In genomic region chr18:22813648-22814328, GRCh38 we compare ENCODE assay signal across 8 cellular contexts.
DNase-seq lines count a peak whose midpoint lies in the region; ATAC-seq and TF ChIP-seq lines count a peak whose summit lies in the region.

No MANE protein-coding gene starts in this region.

- H3K4me1 Mint-ChIP-seq in nephron progenitor cell: peaks cover 5% of the 10 kb centered on the region
- no peaks in the 10 kb centered on the region for H3K4me1 Mint-ChIP-seq in activated CD4-positive, alpha-beta memory T cell treated with anti-CD3 and anti-CD28 coated beads for 36 hours (ENCODE audit: low read depth)

- H3K9me3 Mint-ChIP-seq in nephron progenitor cell: peaks cover 5% of the 10 kb centered on the region
- no peaks in the 10 kb centered on the region for H3K9me3 Mint-ChIP-seq in activated CD4-positive, alpha-beta memory T cell treated with anti-CD3 and anti-CD28 coated beads for 36 hours

- no peaks in the 10 kb centered on the region for H3K36me3 ChIP-seq in BE2C

- intact Hi-C loops in activated CD4-positive, alpha-beta memory T cell treated with anti-CD3 and anti-CD28 coated beads for 36 hours (cut with micrococcal nuclease): loop anchor here (5.0 kb wide), 1 partner anchor 169 kb away; no protein-coding TSS in a partner anchor

- ATAC-seq in HG03442 (IDR thresholded peaks at IDR 0.05; ENCODE audit: unreplicated experiment): no peak

- H3K27me3 ChIP-seq in BE2C: no peaks in the 10 kb centered on the region

- H3K9me3 ChIP-seq in BE2C: no peaks in the 10 kb centered on the region

- peak; percentile 8 for DNase-seq in BE2C
- peak; percentile 26 for DNase-seq in NCI-H226
- peak; percentile 76 for DNase-seq in choroid plexus epithelial cell (ENCODE audit: low read depth)
- no peak for DNase-seq in nephron progenitor cell
- DNase-seq in NCI-H526 treated with DMSO at 0.1 percent for 48 hours (lab: John Stamatoyannopoulos, UW): no peak
- DNase-seq in activated CD4-positive, alpha-beta memory T cell treated with anti-CD3 and anti-CD28 coated beads for 36 hours: no peak

- POLR2A ChIA-PET in activated CD4-positive, alpha-beta memory T cell treated with anti-CD3 and anti-CD28 coated beads for 36 hours (lab: Charles Lee): no interaction called here

- no peaks in the 10 kb centered on the region for H3K36me3 Mint-ChIP-seq in nephron progenitor cell (ENCODE audit: low read depth)
- no peaks in the 10 kb centered on the region for H3K36me3 Mint-ChIP-seq in activated CD4-positive, alpha-beta memory T cell treated with anti-CD3 and anti-CD28 coated beads for 36 hours

- no peak overlapping the region for H3K27ac Mint-ChIP-seq in nephron progenitor cell
- H3K27ac Mint-ChIP-seq in activated CD4-positive, alpha-beta memory T cell treated with anti-CD3 and anti-CD28 coated beads for 36 hours: no peak overlapping the region

- H3K4me3 ChIP-seq in BE2C (ENCODE audit: low read depth, low read length) (no peak overlapping the region), GM12875 (ENCODE audit: low read depth, low read length) (no peak overlapping the region), choroid plexus epithelial cell (ENCODE audit: low read depth, low read length) (no peak overlapping the region)

- H3K4me1 ChIP-seq in BE2C: peaks cover 3% of the 10 kb centered on the region; the same call in 1 of the 2 replicates

- H3K4me3 Mint-ChIP-seq in nephron progenitor cell: no peak overlapping the region
- H3K4me3 Mint-ChIP-seq in activated CD4-positive, alpha-beta memory T cell treated with anti-CD3 and anti-CD28 coated beads for 36 hours: no peak overlapping the region

- TF ChIP-seq CTCF in BE2C (IDR thresholded peaks at IDR 0.05; ENCODE audit: low read depth, low read length) (peak; percentile 62), GM12875 (IDR thresholded peaks at IDR 0.05; ENCODE audit: borderline replicate concordance, insufficient read depth, low read depth, low read length) (peak; percentile 51; the same call in 1 of the 2 replicates), choroid plexus epithelial cell (conservative IDR thresholded peaks at IDR 0.05; ENCODE audit: low read depth, low read length) (peak; percentile 74), nephron progenitor cell (IDR thresholded peaks at IDR 0.05) (peak; percentile 51)

- peaks cover 12% of the 10 kb centered on the region for H3K27me3 Mint-ChIP-seq in nephron progenitor cell (ENCODE audit: low read depth, poor library complexity)
- H3K27me3 Mint-ChIP-seq in activated CD4-positive, alpha-beta memory T cell treated with anti-CD3 and anti-CD28 coated beads for 36 hours: peaks cover 19% of the 10 kb centered on the region

- CTCF ChIA-PET in activated CD4-positive, alpha-beta memory T cell treated with anti-CD3 and anti-CD28 coated beads for 36 hours (lab: Charles Lee): interaction anchor here (0.7 to 6.2 kb wide), 12 partner anchors 13 to 598 kb away, joined by 3 to 27 read pairs (median 4); no protein-coding TSS in a partner anchor

Comparison
In these comparisons a context has a peak if more than half of its experiments do, and no peak if none do; other contexts are left out.
1. DNase-seq: peak in BE2C (single experiment), NCI-H226 (single experiment) and choroid plexus epithelial cell (single experiment); none in nephron progenitor cell (single experiment), NCI-H526 treated with DMSO at 0.1 percent for 48 hours (single experiment) and activated CD4-positive, alpha-beta memory T cell treated with anti-CD3 and anti-CD28 coated beads for 36 hours (single experiment).
2. Peak in every context shown above with its lines, with median percentiles within 50 percentile points of each other: CTCF ChIP-seq.